1 cellular context compared by ENCODE assay signal in genomic region chr2:148981350-148981749, GRCh38.
TF ChIP-seq lines count a peak whose summit lies in the region.

No MANE protein-coding gene starts in this region.

TF ChIP-seq in HCT116, 20 proteins besides CTCF, POLR2A, EP300 and RAD21 (continued from another document):
- TF ChIP-seq, protein P1, sequence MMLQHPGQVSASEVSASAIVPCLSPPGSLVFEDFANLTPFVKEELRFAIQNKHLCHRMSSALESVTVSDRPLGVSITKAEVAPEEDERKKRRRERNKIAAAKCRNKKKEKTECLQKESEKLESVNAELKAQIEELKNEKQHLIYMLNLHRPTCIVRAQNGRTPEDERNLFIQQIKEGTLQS (IDR thresholded peaks at IDR 0.05) = no peak
- no peak for TF ChIP-seq EZH2phosphoT487 (IDR thresholded peaks at IDR 0.05; ENCODE audit: borderline replicate concordance)
- TF ChIP-seq SIN3A (IDR thresholded peaks at IDR 0.05; ENCODE audit: low read depth) = no peak
- no peak for TF ChIP-seq REST (IDR thresholded peaks at IDR 0.05; ENCODE audit: low read depth)
- TF ChIP-seq SRF (IDR thresholded peaks at IDR 0.05; ENCODE audit: low read depth) = no peak
